In the genomic region with DNA sequence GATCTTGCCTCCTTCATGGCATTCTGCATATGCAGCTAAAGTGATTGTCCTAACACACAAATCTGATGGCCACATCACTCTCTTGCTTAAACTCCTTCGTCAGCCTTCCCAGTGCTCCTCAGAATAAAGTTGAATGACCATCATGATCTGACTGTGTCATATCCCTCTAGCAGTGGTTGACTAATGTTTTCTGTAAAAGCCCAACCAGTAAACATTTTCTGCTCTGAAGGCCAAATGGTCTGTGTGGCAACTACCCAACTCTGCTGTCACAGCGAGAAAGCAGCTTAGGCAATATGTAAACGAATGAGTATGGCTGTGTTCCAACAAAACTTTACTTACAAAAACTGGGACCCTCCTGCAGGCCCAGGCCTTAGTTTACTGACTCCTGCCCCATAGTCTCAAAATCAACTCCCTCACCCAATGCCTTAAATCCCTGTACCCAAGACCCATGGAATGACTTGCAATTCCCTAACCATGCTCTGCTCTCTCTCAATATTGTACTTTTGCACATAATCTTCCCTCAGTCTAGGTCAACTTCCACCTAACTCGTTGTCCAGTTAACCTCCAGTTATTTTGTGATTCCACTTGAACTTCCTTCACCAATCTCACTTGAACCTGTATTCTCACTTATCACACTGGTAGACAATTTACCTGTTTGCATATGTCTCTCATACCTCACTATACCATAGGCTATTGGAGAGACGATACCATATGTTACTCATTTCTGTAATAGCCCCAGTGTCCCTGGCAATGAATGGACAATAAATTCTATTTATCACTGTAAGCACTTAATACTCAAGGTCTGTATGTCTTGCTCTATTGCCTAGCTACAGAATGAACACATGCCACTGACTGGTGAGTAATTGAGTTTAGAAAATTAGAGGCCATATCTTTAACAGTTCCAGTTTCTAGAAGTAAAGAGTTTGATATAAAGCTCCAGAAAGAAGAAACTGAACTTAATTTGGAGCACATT, we compare ENCODE assay signal across 15 cellular contexts. TPM values are rescaled to one million over a fixed set of nuclear protein-coding genes. Genes with fewer than 3 reads are reported as not detected.
DNase-seq lines count a peak whose midpoint lies in the region; ATAC-seq and TF ChIP-seq lines count a peak whose summit lies in the region.
"Had no signal": no experiment of that assay in that cellular context is flagged by ENCODE, and none has a peak within 500 bp of the region (broad histone marks: within the 10 kb centered on the region; RNA-seq: fewer than 3 reads in every experiment).

No MANE protein-coding gene starts in this region.

- H3K27me3 Mint-ChIP-seq in CD14-positive monocyte (ENCODE audit: low read depth in 3 of 3): peaks cover 0 to 4% (median 0%) of the 10 kb centered on the region in 3 donors

- H3K36me3 Mint-ChIP-seq in CD14-positive monocyte: no peaks in the 10 kb centered on the region
- H3K36me3 Mint-ChIP-seq: activated naive CD8-positive, alpha-beta T cell treated with anti-CD3 and anti-CD28 coated beads, Interleukin-2, amount 10 ng/mL, durations not matched to agents 7 days and 5 days; neural progenitor cell had no signal

- TF ChIP-seq EP300 in sigmoid colon (IDR thresholded peaks at IDR 0.05): no peak

- H3K9me3 ChIP-seq in heart right ventricle: no peaks in the 10 kb centered on the region
- no peaks in the 10 kb centered on the region for H3K9me3 ChIP-seq in sigmoid colon
- H3K9me3 ChIP-seq: Caco-2 had no signal

- no peak for TF ChIP-seq POLR2A in sigmoid colon (IDR thresholded peaks at IDR 0.05)

- peaks cover 25% of the 10 kb centered on the region for H3K4me1 Mint-ChIP-seq in CD14-positive monocyte
- H3K4me1 Mint-ChIP-seq: activated naive CD8-positive, alpha-beta T cell treated with anti-CD3 and anti-CD28 coated beads, Interleukin-2, amount 10 ng/mL, durations not matched to agents 7 days and 5 days; T-helper 17 cell had no signal

- H3K4me3 Mint-ChIP-seq in CD14-positive monocyte: no peak overlapping the region
- H3K4me3 Mint-ChIP-seq: activated CD8-positive, alpha-beta T cell treated with anti-CD3 and anti-CD28 coated beads for 36 hours; activated naive CD8-positive, alpha-beta T cell treated with anti-CD3 and anti-CD28 coated beads, Interleukin-2, amount 10 ng/mL, durations not matched to agents 7 days and 5 days; neural progenitor cell; T-helper 17 cell had no signal

- peak overlapping the region in 1 of 10 donors; percentile 59 for H3K27ac ChIP-seq in heart right ventricle
- H3K27ac ChIP-seq in sigmoid colon: peak overlapping the region; percentile 14 to 46 (median 38)
- H3K27ac ChIP-seq: neural progenitor cell had no signal

- H3K4me1 ChIP-seq in heart right ventricle (peaks cover 0 to 38% (median 0%) of the 10 kb centered on the region in 9 donors), sigmoid colon (peaks cover 0 to 33% (median 30%) of the 10 kb centered on the region in 4 donors)
- H3K4me1 ChIP-seq: Caco-2 had no signal

- ATAC-seq in heart right ventricle: peak in 6 of 8 donors; percentile 17 to 83 (median 51)
- ATAC-seq in GM18511 (IDR thresholded peaks at IDR 0.05; ENCODE audit: unreplicated experiment): no peak
- ATAC-seq: activated CD8-positive, alpha-beta T cell treated with anti-CD3 and anti-CD28 coated beads for 36 hours; T-helper 17 cell had no signal

- peaks cover 0 to 6% (median 4%) of the 10 kb centered on the region in 7 donors for H3K9me3 Mint-ChIP-seq in CD14-positive monocyte
- H3K9me3 Mint-ChIP-seq: activated CD8-positive, alpha-beta T cell treated with anti-CD3 and anti-CD28 coated beads for 36 hours; activated naive CD8-positive, alpha-beta T cell treated with anti-CD3 and anti-CD28 coated beads, Interleukin-2, amount 10 ng/mL, durations not matched to agents 7 days and 5 days; neural progenitor cell had no signal

- peaks cover 0 to 8% (median 0%) of the 10 kb centered on the region in 7 donors for H3K27me3 ChIP-seq in heart right ventricle
- H3K27me3 ChIP-seq in sigmoid colon: no peaks in the 10 kb centered on the region
- H3K27me3 ChIP-seq: neural progenitor cell had no signal

- H3K36me3 ChIP-seq in heart right ventricle (no peaks in the 10 kb centered on the region), sigmoid colon (no peaks in the 10 kb centered on the region)
- H3K36me3 ChIP-seq: neural progenitor cell had no signal

- DNase-seq in CD14-positive monocyte (ENCODE audit: low spot score) (peak; percentile 79), RPMI8226 (peak; percentile 52), heart right ventricle (no peak), sigmoid colon (peak; percentile 77), cortex of kidney (lab: John Stamatoyannopoulos, UW) (no peak), NCI-H526 (lab: John Stamatoyannopoulos, UW) (no peak)
- no peak for DNase-seq in activated naive CD4-positive, alpha-beta T cell treated with Interleukin-2 at 50 U/mL for 16 hours
- DNase-seq: activated CD8-positive, alpha-beta T cell treated with anti-CD3 and anti-CD28 coated beads for 36 hours; activated naive CD8-positive, alpha-beta T cell treated with anti-CD3 and anti-CD28 coated beads, Interleukin-2, amount 10 ng/mL, durations not matched to agents 7 days and 5 days; Caco-2; effector CD8-positive, alpha-beta T cell; NCI-H1417; T-helper 17 cell had no signal

- TF ChIP-seq CTCF in CD14-positive monocyte (IDR thresholded peaks at IDR 0.05) (no peak), heart right ventricle (IDR thresholded peaks at IDR 0.05) (no peak), sigmoid colon (IDR thresholded peaks at IDR 0.05) (no peak)

- H3K27ac Mint-ChIP-seq in CD14-positive monocyte: no peak overlapping the region
- H3K27ac Mint-ChIP-seq: activated CD8-positive, alpha-beta T cell treated with anti-CD3 and anti-CD28 coated beads for 36 hours; activated naive CD8-positive, alpha-beta T cell treated with anti-CD3 and anti-CD28 coated beads, Interleukin-2, amount 10 ng/mL, durations not matched to agents 7 days and 5 days; neural progenitor cell; T-helper 17 cell had no signal

- H3K4me3 ChIP-seq in heart right ventricle: no peak overlapping the region
- no peak overlapping the region for H3K4me3 ChIP-seq in sigmoid colon
- H3K4me3 ChIP-seq: neural progenitor cell had no signal

- intact Hi-C loops in CD14-positive monocyte (cut with micrococcal nuclease) (no loop called here), heart right ventricle (cut with DNase I) (no loop called here), sigmoid colon (cut with DNase I) (no loop called here)

- WGBS in heart right ventricle, 2 donors: 61 to 66% methylated on average over 5 of the region's 5 CpGs
- 61 to 62% methylated on average over 5 of the region's 5 CpGs for WGBS in sigmoid colon, 2 donors

RNA-seq across cellular contexts. Expression of a gene that starts 29.1 kb away (rescaled TPM):
- polyA plus RNA-seq in CD14-positive monocyte: not detected
- total RNA-seq in heart right ventricle: 10 to 100 TPM in 1 of 10 donors, 1 to 10 TPM in 9; 1.6 to 12.1 (median 5.7) TPM
- 1 to 10 TPM; 6.4 to 8.3 TPM for polyA plus RNA-seq in heart right ventricle
- total RNA-seq in sigmoid colon: 10 to 100 TPM in 3 of 4 donors, 1 to 10 TPM in 1; 9.0 to 25.0 (median 15.3) TPM
- 1 to 10 TPM; 2.5 to 7.1 (median 5.4) TPM for polyA plus RNA-seq in sigmoid colon
- total RNA-seq: activated CD8-positive, alpha-beta T cell treated with anti-CD3 and anti-CD28 coated beads for 36 hours; activated naive CD8-positive, alpha-beta T cell treated with anti-CD3 and anti-CD28 coated beads, Interleukin-2, amount 10 ng/mL, durations not matched to agents 7 days and 5 days; Caco-2; T-helper 17 cell had no signal

RNA-seq across cellular contexts. Expression of a gene that starts 57.3 kb away (rescaled TPM):
- polyA plus RNA-seq in CD14-positive monocyte (10 to 100 TPM; 35.4 to 54.2 TPM), heart right ventricle (10 to 100 TPM; 11.8 to 14.1 TPM), sigmoid colon (10 to 100 TPM; 28.9 to 64.7 (median 45.0) TPM)
- total RNA-seq in heart right ventricle (10 to 100 TPM; 13.6 to 23.3 (median 19.9) TPM), sigmoid colon (10 to 100 TPM; 20.8 to 25.0 (median 23.9) TPM)

Comparison
In these comparisons a context has a peak if more than half of its experiments do, and no peak if none do; other contexts are left out.
1. DNase-seq: peak in CD14-positive monocyte (single experiment), RPMI8226 (single experiment) and sigmoid colon (single experiment); none in heart right ventricle (0 of 2), cortex of kidney (single experiment), activated naive CD4-positive, alpha-beta T cell treated with Interleukin-2 at 50 U/mL for 16 hours (single experiment) and NCI-H526 (0 of 2).